ENCODE assay signal across 14 cellular contexts in genomic region chr11:119806064-119806915, GRCh38.
DNase-seq lines count a peak whose midpoint lies in the region; ATAC-seq and TF ChIP-seq lines count a peak whose summit lies in the region.
"Had no signal": no experiment of that assay in that cellular context is flagged by ENCODE, and none has a peak within 500 bp of the region (broad histone marks: within the 10 kb centered on the region; RNA-seq: fewer than 3 reads in every experiment).

No MANE protein-coding gene starts in this region.

- H3K4me1 ChIP-seq in right atrium auricular region = no peaks in the 10 kb centered on the region
- no peaks in the 10 kb centered on the region for H3K4me1 ChIP-seq in transverse colon

- H3K9me3 Mint-ChIP-seq in activated CD4-positive, alpha-beta memory T cell treated with anti-CD3 and anti-CD28 coated beads, Interleukin-2, amount 10 ng/mL, durations not matched to agents 7 days and 5 days = no peaks in the 10 kb centered on the region
- H3K9me3 Mint-ChIP-seq: H9, IgD-negative memory B cell had no signal

- H3K9me3 ChIP-seq in right atrium auricular region (no peaks in the 10 kb centered on the region), transverse colon (no peaks in the 10 kb centered on the region)

- H3K27ac Mint-ChIP-seq in activated CD4-positive, alpha-beta memory T cell treated with anti-CD3 and anti-CD28 coated beads, Interleukin-2, amount 10 ng/mL, durations not matched to agents 7 days and 5 days = no peak overlapping the region
- H3K27ac Mint-ChIP-seq: IgD-negative memory B cell had no signal

- WGBS in transverse colon (ENCODE audit: low coverage in 1 of 2), 2 donors = 79 to 100% methylated on average over 1 to 8 of the region's 8 CpGs

- H3K27me3 ChIP-seq in right atrium auricular region (no peaks in the 10 kb centered on the region), transverse colon (no peaks in the 10 kb centered on the region)

- no peak for TF ChIP-seq CTCF in right atrium auricular region (IDR thresholded peaks at IDR 0.05)
- TF ChIP-seq CTCF in transverse colon (IDR thresholded peaks at IDR 0.05) = no peak

- ATAC-seq in Right ventricle myocardium superior (ENCODE audit: poor library complexity) (peak; percentile 93), left lobe of liver (peak; percentile 36), HG02623 (IDR thresholded peaks at IDR 0.05; ENCODE audit: unreplicated experiment) (no peak)

- H3K27ac ChIP-seq in right atrium auricular region = no peak overlapping the region
- H3K27ac ChIP-seq in transverse colon = no peak overlapping the region

- intact Hi-C loops in Right ventricle myocardium superior (cut with DNase I) = no loop called here
- intact Hi-C loops in transverse colon (cut with DNase I; ENCODE audit: low total_unique reads) = no loop called here

- TF ChIP-seq POLR2A in transverse colon (IDR thresholded peaks at IDR 0.05) = no peak

- DNase-seq in Right ventricle myocardium superior = peak; percentile 77
- DNase-seq in right atrium auricular region (ENCODE audit: low spot score) = no peak
- peak; percentile 80 for DNase-seq in cerebellum (ENCODE audit: low spot score)
- DNase-seq in left lobe of liver (ENCODE audit: low spot score) = no peak
- peak; percentile 39 for DNase-seq in transverse colon
- DNase-seq in activated CD4-positive, alpha-beta memory T cell treated with anti-CD3 and anti-CD28 coated beads, Interleukin-2, amount 10 ng/mL, durations not matched to agents 7 days and 5 days = no peak
- DNase-seq in hypothalamus (lab: John Stamatoyannopoulos, UW) = no peak
- DNase-seq: H9, NCI-H1436, NCI-H2081, NCI-H510A treated with DMSO at 0.1 percent for 48 hours, OCI-M1 had no signal

- CTCF ChIA-PET in activated CD4-positive, alpha-beta memory T cell treated with anti-CD3 and anti-CD28 coated beads, Interleukin-2, amount 10 ng/mL, durations not matched to agents 7 days and 5 days (lab: Charles Lee) = no interaction called here

- H3K36me3 Mint-ChIP-seq in activated CD4-positive, alpha-beta memory T cell treated with anti-CD3 and anti-CD28 coated beads, Interleukin-2, amount 10 ng/mL, durations not matched to agents 7 days and 5 days (ENCODE audit: low read depth) = no peaks in the 10 kb centered on the region

- in situ Hi-C loops in transverse colon (cut with MboI; ENCODE audit: low pct_ligation_motif_present in 1 of 4, low pct_unique_long_range_greater_than_20kb in 1 of 4, low sequenced_read_pairs in 3 of 4) = no loop called here

- no peak overlapping the region for H3K4me3 Mint-ChIP-seq in activated CD4-positive, alpha-beta memory T cell treated with anti-CD3 and anti-CD28 coated beads, Interleukin-2, amount 10 ng/mL, durations not matched to agents 7 days and 5 days
- H3K4me3 Mint-ChIP-seq: H9, IgD-negative memory B cell had no signal

- no peaks in the 10 kb centered on the region for H3K4me1 Mint-ChIP-seq in activated CD4-positive, alpha-beta memory T cell treated with anti-CD3 and anti-CD28 coated beads, Interleukin-2, amount 10 ng/mL, durations not matched to agents 7 days and 5 days
- H3K4me1 Mint-ChIP-seq: IgD-negative memory B cell had no signal

- H3K36me3 ChIP-seq in right atrium auricular region = no peaks in the 10 kb centered on the region
- no peaks in the 10 kb centered on the region for H3K36me3 ChIP-seq in transverse colon

- TF ChIP-seq EP300 in transverse colon (IDR thresholded peaks at IDR 0.05; ENCODE audit: low read depth) = no peak

- H3K27me3 Mint-ChIP-seq in activated CD4-positive, alpha-beta memory T cell treated with anti-CD3 and anti-CD28 coated beads, Interleukin-2, amount 10 ng/mL, durations not matched to agents 7 days and 5 days = peaks cover 4% of the 10 kb centered on the region

- POLR2A ChIA-PET in activated CD4-positive, alpha-beta memory T cell treated with anti-CD3 and anti-CD28 coated beads, Interleukin-2, amount 10 ng/mL, durations not matched to agents 7 days and 5 days (lab: Charles Lee) = no interaction called here

- no peak overlapping the region for H3K4me3 ChIP-seq in right atrium auricular region
- no peak overlapping the region for H3K4me3 ChIP-seq in transverse colon

Comparison
In these comparisons a context has a peak if more than half of its experiments do, and no peak if none do; other contexts are left out.
1. DNase-seq: peak in Right ventricle myocardium superior (single experiment), cerebellum (single experiment) and transverse colon (single experiment); none in right atrium auricular region (single experiment), left lobe of liver (single experiment), activated CD4-positive, alpha-beta memory T cell treated with anti-CD3 and anti-CD28 coated beads, Interleukin-2, amount 10 ng/mL, durations not matched to agents 7 days and 5 days (single experiment) and hypothalamus (0 of 51).